Comparison of ENCODE assay signal across 19 cellular contexts in genomic region chr17:12227547-12227946, GRCh38.
"Had no signal": no experiment of that assay in that cellular context is flagged by ENCODE, and none has a peak within 500 bp of the region (broad histone marks: within the 10 kb centered on the region; RNA-seq: fewer than 3 reads in every experiment).

No MANE protein-coding gene starts in this region.

- H3K27me3 ChIP-seq: foreskin keratinocyte, ovary had no signal

- H3K36me3 ChIP-seq: ovary, WERI-Rb-1 had no signal

- H3K27ac Mint-ChIP-seq: activated naive CD4-positive, alpha-beta T cell treated with anti-CD3 and anti-CD28 coated beads, Interleukin-2, amount 50 U/mL, for 24 hours; memory B cell; naive thymus-derived CD4-positive, alpha-beta T cell had no signal

- H3K9me3 Mint-ChIP-seq: activated naive CD4-positive, alpha-beta T cell treated with anti-CD3 and anti-CD28 coated beads, Interleukin-2, amount 50 U/mL, for 24 hours; memory B cell had no signal

- H3K36me3 Mint-ChIP-seq: activated naive CD4-positive, alpha-beta T cell treated with anti-CD3 and anti-CD28 coated beads, Interleukin-2, amount 50 U/mL, for 24 hours; memory B cell; naive thymus-derived CD4-positive, alpha-beta T cell had no signal

- DNase-seq: activated CD4-positive, alpha-beta T cell treated with anti-CD3 and anti-CD28 coated beads for 1 hour; activated CD8-positive, alpha-beta memory T cell treated with anti-CD3 and anti-CD28 coated beads for 24 hours; activated CD8-positive, alpha-beta memory T cell treated with anti-CD3 and anti-CD28 coated beads, Interleukin-2, amount 50 U/mL, for 48 hours; activated gamma-delta T cell; activated T-cell treated with anti-CD3 and anti-CD28 coated beads, Interleukin-2, amount 50 U/mL, for 48 hours; dorsolateral prefrontal cortex; foreskin keratinocyte; glutamatergic neuron; naive thymus-derived CD4-positive, alpha-beta T cell; ovary; stimulated activated CD4-positive, alpha-beta T cell treated with anti-CD3 and anti-CD28 coated beads, Interleukin-12 subunit alpha, Interleukin-12 subunit beta, amount 100 ng/mL, for 4 hours; stimulated activated CD4-positive, alpha-beta T cell treated with anti-CD3 and anti-CD28 coated beads, Interleukin-1b, Interleukin-23, amount 100 ng/mL, for 48 hours; stimulated activated naive CD4-positive, alpha-beta T cell treated with Interleukin-2 at 50 U/mL for 16 hours; substantia nigra; T1000; trophoblast cell; WERI-Rb-1 had no signal

- H3K9me3 ChIP-seq: ovary had no signal

- H3K4me1 ChIP-seq: foreskin keratinocyte had no signal

- H3K27ac ChIP-seq: dorsolateral prefrontal cortex, foreskin keratinocyte, ovary, WERI-Rb-1 had no signal

- H3K4me3 ChIP-seq: dorsolateral prefrontal cortex, ovary had no signal

- H3K4me1 Mint-ChIP-seq: activated naive CD4-positive, alpha-beta T cell treated with anti-CD3 and anti-CD28 coated beads, Interleukin-2, amount 50 U/mL, for 24 hours; memory B cell; naive thymus-derived CD4-positive, alpha-beta T cell had no signal

- H3K4me3 Mint-ChIP-seq: activated naive CD4-positive, alpha-beta T cell treated with anti-CD3 and anti-CD28 coated beads, Interleukin-2, amount 50 U/mL, for 24 hours; memory B cell; naive thymus-derived CD4-positive, alpha-beta T cell had no signal

- ATAC-seq: foreskin keratinocyte; naive thymus-derived CD4-positive, alpha-beta T cell had no signal
